Comparison of ENCODE assay signal across 32 cellular contexts in the genomic region with DNA sequence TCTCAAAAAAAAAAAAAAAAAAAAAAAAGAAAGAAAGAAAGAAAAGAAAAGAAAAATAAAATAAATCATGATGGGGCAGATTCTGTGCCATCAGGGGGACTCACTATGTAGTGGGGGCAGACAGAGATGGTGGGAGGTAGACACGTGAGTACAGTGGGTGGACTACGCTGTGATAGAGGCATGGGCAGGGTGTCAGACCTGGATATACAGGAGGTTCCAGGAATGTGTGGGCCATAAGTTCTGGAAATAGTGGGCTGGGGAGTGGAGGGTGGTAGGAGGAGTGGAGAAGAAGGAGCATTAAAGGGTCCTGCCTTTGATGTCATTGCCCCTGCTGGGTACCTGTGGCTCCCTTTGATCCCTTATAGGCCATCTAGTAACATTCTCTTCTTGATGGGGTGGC. TPM values are rescaled to one million over a fixed set of nuclear protein-coding genes. Genes with fewer than 3 reads are reported as not detected.
"Had no signal": no experiment of that assay in that cellular context is flagged by ENCODE, and none has a peak within 500 bp of the region (broad histone marks: within the 10 kb centered on the region; RNA-seq: fewer than 3 reads in every experiment).

No MANE protein-coding gene starts in this region.

- H3K36me3 Mint-ChIP-seq: immature natural killer cell; stimulated activated effector memory CD8-positive, alpha-beta T cell treated with anti-CD3 and anti-CD28 coated beads, Interleukin-12 subunit alpha, Interleukin-12 subunit beta, amount 100 ng/mL, for 72 hours had no signal

- H3K4me3 ChIP-seq: left lung, lower lobe of right lung, pancreas, right atrium auricular region, right lobe of liver, skin epidermis, thyroid gland, transverse colon, upper lobe of left lung, vagina had no signal

- H3K27ac ChIP-seq: left lung, lower lobe of right lung, pancreas, right atrium auricular region, right lobe of liver, skin epidermis, thyroid gland, transverse colon, upper lobe of left lung, vagina had no signal

- H3K9me3 Mint-ChIP-seq: immature natural killer cell; stimulated activated effector memory CD8-positive, alpha-beta T cell treated with anti-CD3 and anti-CD28 coated beads, Interleukin-12 subunit alpha, Interleukin-12 subunit beta, amount 100 ng/mL, for 72 hours; stimulated activated naive CD8-positive, alpha-beta T cell treated with anti-CD3 and anti-CD28 coated beads, Interleukin-15, amount 100 ng/mL, for 72 hours had no signal

- ATAC-seq: left colon; left lung; lower lobe of right lung; naive thymus-derived CD8-positive, alpha-beta T cell; pancreas; right lobe of liver; stimulated activated effector memory CD8-positive, alpha-beta T cell treated with anti-CD3 and anti-CD28 coated beads, Interleukin-12 subunit alpha, Interleukin-12 subunit beta, amount 100 ng/mL, for 72 hours; stimulated activated naive CD8-positive, alpha-beta T cell treated with anti-CD3 and anti-CD28 coated beads, Interleukin-15, amount 100 ng/mL, for 72 hours had no signal

- DNase-seq: hypothalamus; immature natural killer cell; kidney; left lung; lower lobe of right lung; mammary epithelial cell; mesenchymal stem cell; naive thymus-derived CD8-positive, alpha-beta T cell; nucleus accumbens; right lobe of liver; stimulated activated CD4-positive, alpha-beta T cell treated with anti-CD3 and anti-CD28 coated beads, Interleukin-4, amount 100 ng/mL, for 24 hours; stimulated activated naive CD4-positive, alpha-beta T cell treated with Interleukin-2 at 50 U/mL for 16 hours; stimulated activated naive CD8-positive, alpha-beta T cell treated with anti-CD3 and anti-CD28 coated beads, Interleukin-15, amount 100 ng/mL, for 72 hours; substantia nigra; thyroid gland; transverse colon; upper lobe of left lung had no signal

- H3K4me1 Mint-ChIP-seq: immature natural killer cell; neural crest cell; stimulated activated effector memory CD8-positive, alpha-beta T cell treated with anti-CD3 and anti-CD28 coated beads, Interleukin-12 subunit alpha, Interleukin-12 subunit beta, amount 100 ng/mL, for 72 hours had no signal

- H3K9me3 ChIP-seq: left lung, lower lobe of right lung, pancreas, right atrium auricular region, right lobe of liver, thyroid gland, transverse colon, upper lobe of left lung, vagina had no signal

- H3K27me3 ChIP-seq: vagina had no signal

- H3K4me1 ChIP-seq: lower lobe of right lung, pancreas, right atrium auricular region, right lobe of liver, thyroid gland had no signal

- H3K36me3 ChIP-seq: left lung, lower lobe of right lung, pancreas, right atrium auricular region, right lobe of liver, thyroid gland, transverse colon, upper lobe of left lung, vagina had no signal

- H3K4me3 Mint-ChIP-seq: immature natural killer cell; naive thymus-derived CD8-positive, alpha-beta T cell; nephron; neural crest cell; stimulated activated effector memory CD8-positive, alpha-beta T cell treated with anti-CD3 and anti-CD28 coated beads, Interleukin-12 subunit alpha, Interleukin-12 subunit beta, amount 100 ng/mL, for 72 hours; stimulated activated naive CD8-positive, alpha-beta T cell treated with anti-CD3 and anti-CD28 coated beads, Interleukin-15, amount 100 ng/mL, for 72 hours had no signal

- H3K27ac Mint-ChIP-seq: immature natural killer cell; naive thymus-derived CD8-positive, alpha-beta T cell; nephron; stimulated activated effector memory CD8-positive, alpha-beta T cell treated with anti-CD3 and anti-CD28 coated beads, Interleukin-12 subunit alpha, Interleukin-12 subunit beta, amount 100 ng/mL, for 72 hours; stimulated activated naive CD8-positive, alpha-beta T cell treated with anti-CD3 and anti-CD28 coated beads, Interleukin-15, amount 100 ng/mL, for 72 hours had no signal

RNA-seq across cellular contexts. Expression of gene WNT6, which starts 8.8 kb away (rescaled TPM):
- total RNA-seq: left lung; mammary epithelial cell; naive thymus-derived CD8-positive, alpha-beta T cell; neural crest cell; osteoblast; pulmonary artery endothelial cell; temporal lobe had no signal
- polyA plus RNA-seq: mammary epithelial cell had no signal

RNA-seq across cellular contexts. Expression of gene PRKAG3, which starts 19.2 kb away (rescaled TPM):
- total RNA-seq: kidney; left colon; left lung; liver; lower lobe of right lung; mammary epithelial cell; mucosa of gallbladder; naive thymus-derived CD8-positive, alpha-beta T cell; neural crest cell; pancreas; pulmonary artery endothelial cell; renal cortical epithelial cell; right lobe of liver; temporal lobe; thyroid gland; transverse colon; upper lobe of left lung; vagina had no signal
- polyA plus RNA-seq: immature natural killer cell; mammary epithelial cell; naive thymus-derived CD8-positive, alpha-beta T cell; pancreas; urinary bladder had no signal

RNA-seq across cellular contexts. Expression of gene WNT10A, which starts 29.9 kb away (rescaled TPM):
- total RNA-seq: neural crest cell, osteoblast, pulmonary artery endothelial cell, temporal lobe had no signal
